ENCODE assay signal across 8 cellular contexts in genomic region chr4:36244257-36245084, GRCh38. TPM values are rescaled to one million over a fixed set of nuclear protein-coding genes. Genes with fewer than 3 reads are reported as not detected.
DNase-seq lines count a peak whose midpoint lies in the region; ATAC-seq and TF ChIP-seq lines count a peak whose summit lies in the region.

A gene with protein sequence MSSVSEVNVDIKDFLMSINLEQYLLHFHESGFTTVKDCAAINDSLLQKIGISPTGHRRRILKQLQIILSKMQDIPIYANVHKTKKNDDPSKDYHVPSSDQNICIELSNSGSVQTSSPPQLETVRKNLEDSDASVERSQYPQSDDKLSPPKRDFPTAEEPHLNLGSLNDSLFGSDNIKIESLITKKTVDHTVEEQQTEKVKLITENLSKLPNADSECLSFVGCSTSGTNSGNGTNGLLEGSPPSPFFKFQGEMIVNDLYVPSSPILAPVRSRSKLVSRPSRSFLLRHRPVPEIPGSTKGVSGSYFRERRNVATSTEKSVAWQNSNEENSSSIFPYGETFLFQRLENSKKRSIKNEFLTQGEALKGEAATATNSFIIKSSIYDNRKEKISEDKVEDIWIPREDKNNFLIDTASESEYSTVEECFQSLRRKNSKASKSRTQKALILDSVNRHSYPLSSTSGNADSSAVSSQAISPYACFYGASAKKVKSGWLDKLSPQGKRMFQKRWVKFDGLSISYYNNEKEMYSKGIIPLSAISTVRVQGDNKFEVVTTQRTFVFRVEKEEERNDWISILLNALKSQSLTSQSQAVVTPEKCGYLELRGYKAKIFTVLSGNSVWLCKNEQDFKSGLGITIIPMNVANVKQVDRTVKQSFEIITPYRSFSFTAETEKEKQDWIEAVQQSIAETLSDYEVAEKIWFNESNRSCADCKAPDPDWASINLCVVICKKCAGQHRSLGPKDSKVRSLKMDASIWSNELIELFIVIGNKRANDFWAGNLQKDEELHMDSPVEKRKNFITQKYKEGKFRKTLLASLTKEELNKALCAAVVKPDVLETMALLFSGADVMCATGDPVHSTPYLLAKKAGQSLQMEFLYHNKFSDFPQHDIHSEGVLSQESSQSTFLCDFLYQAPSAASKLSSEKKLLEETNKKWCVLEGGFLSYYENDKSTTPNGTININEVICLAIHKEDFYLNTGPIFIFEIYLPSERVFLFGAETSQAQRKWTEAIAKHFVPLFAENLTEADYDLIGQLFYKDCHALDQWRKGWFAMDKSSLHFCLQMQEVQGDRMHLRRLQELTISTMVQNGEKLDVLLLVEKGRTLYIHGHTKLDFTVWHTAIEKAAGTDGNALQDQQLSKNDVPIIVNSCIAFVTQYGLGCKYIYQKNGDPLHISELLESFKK (N-terminal part only) (minus strand): TSS chr4:36244514. CDS start chr4:36229486, 15,028 bp downstream.

- WGBS in neuronal stem cell (ENCODE audit: extremely low coverage in 2 of 2, insufficient read length in 2 of 2, insufficient replicate concordance in 1 of 2), 2 donors, result no CpG with 5 or more reads among the region's 81 CpGs

- no peak within 1 kb of the TSS for H3K4ac ChIP-seq in neuronal stem cell (ENCODE audit: low read length)

- H2AFZ ChIP-seq in ACC112 (ENCODE audit: low read length, unreplicated experiment) (peak within 1 kb of the TSS; percentile 60), neuronal stem cell (ENCODE audit: low read length) (peak within 1 kb of the TSS; percentile 98)

- H3K14ac ChIP-seq in neuronal stem cell (ENCODE audit: low read length), result no peak within 1 kb of the TSS

- TF ChIP-seq CTCF in fibroblast of the aortic adventitia (IDR thresholded peaks at IDR 0.05; ENCODE audit: insufficient read depth, low read length) (no peak), subcutaneous adipose tissue (IDR thresholded peaks at IDR 0.05; ENCODE audit: low read depth) (no peak)

- H3K27me3 ChIP-seq in ACC112 (ENCODE audit: insufficient read depth, low read length), result peaks cover 32% of the 10 kb centered on the region
- H3K27me3 ChIP-seq in NT2/D1 (ENCODE audit: insufficient read depth, insufficient read length), result peaks cover 29% of the 10 kb centered on the region
- H3K27me3 ChIP-seq in neuronal stem cell (ENCODE audit: control insufficient read depth in 3 of 3, insufficient read depth in 3 of 3, low read depth in 1 of 3, low read length in 3 of 3), result peaks cover 4 to 35% (median 4%) of the 10 kb centered on the region in 3 experiments

- H3K36me3 ChIP-seq in ACC112 (ENCODE audit: insufficient read depth, low read length) (no peaks in the 10 kb centered on the region), NT2/D1 (ENCODE audit: insufficient read depth, insufficient read length, low read length) (no peaks in the 10 kb centered on the region), neuronal stem cell (replicated peaks in 1 of 2; ENCODE audit: control insufficient read depth in 2 of 2, insufficient read depth in 2 of 2, low read length in 2 of 2) (no peaks in the 10 kb centered on the region)

- no peaks in the 10 kb centered on the region for H3K79me2 ChIP-seq in ACC112 (ENCODE audit: control insufficient read depth, insufficient read depth, low read length, unreplicated experiment)

- peak within 1 kb of the TSS; percentile 67 for H3K9ac ChIP-seq in NT2/D1 (ENCODE audit: insufficient read length, low read depth)
- H3K9ac ChIP-seq in neuronal stem cell (ENCODE audit: low read depth, low read length, poor library complexity), result no peak within 1 kb of the TSS

- H2AK5ac ChIP-seq in neuronal stem cell (ENCODE audit: low read depth, low read length), result no peak within 1 kb of the TSS

- H3K18ac ChIP-seq in neuronal stem cell (ENCODE audit: low read length), result peak within 1 kb of the TSS; percentile 90

- H3K27me3 Mint-ChIP-seq in activated T-cell treated with anti-CD3 and anti-CD28 coated beads, Interleukin-2, amount 50 U/mL, for 72 hours (ENCODE audit: low read depth), result no peaks in the 10 kb centered on the region

- peak within 1 kb of the TSS; percentile 100 for H3K27ac Mint-ChIP-seq in activated T-cell treated with anti-CD3 and anti-CD28 coated beads, Interleukin-2, amount 50 U/mL, for 72 hours

- peaks cover 52% of the 10 kb centered on the region for H3K4me1 Mint-ChIP-seq in activated T-cell treated with anti-CD3 and anti-CD28 coated beads, Interleukin-2, amount 50 U/mL, for 72 hours (ENCODE audit: low read depth)

- peak within 1 kb of the TSS; percentile 18 for H2BK15ac ChIP-seq in neuronal stem cell (ENCODE audit: low read length)

- no peaks in the 10 kb centered on the region for H3K79me1 ChIP-seq in neuronal stem cell (ENCODE audit: low read depth, low read length)

- H3K9me3 ChIP-seq in NT2/D1 (ENCODE audit: insufficient read depth, low read length), result no peaks in the 10 kb centered on the region
- no peaks in the 10 kb centered on the region for H3K9me3 ChIP-seq in neuronal stem cell (replicated peaks in 1 of 2; ENCODE audit: control insufficient read depth in 2 of 2, insufficient read depth in 1 of 2, low read depth in 1 of 2, low read length in 2 of 2)

- ATAC-seq in GM18867 (IDR thresholded peaks at IDR 0.05; ENCODE audit: unreplicated experiment) (peak; percentile 68), HG03103 (IDR thresholded peaks at IDR 0.05; ENCODE audit: low read depth, unreplicated experiment) (peak; percentile 49)
- ATAC-seq in activated T-cell treated with anti-CD3 and anti-CD28 coated beads, Interleukin-2, amount 50 U/mL, for 72 hours (replicated peaks in 1 of 2), result peak; percentile 89 to 90

- H3K4me3 ChIP-seq in ACC112 (ENCODE audit: low read depth, low read length), result peak within 1 kb of the TSS; percentile 75
- H3K4me3 ChIP-seq in NT2/D1 (ENCODE audit: insufficient read length, low read depth), result peak within 1 kb of the TSS; percentile 54
- H3K4me3 ChIP-seq in fibroblast of the aortic adventitia (ENCODE audit: low read depth, low read length), result peak within 1 kb of the TSS; percentile 17
- H3K4me3 ChIP-seq in neuronal stem cell (ENCODE audit: low read length in 2 of 2), result peak within 1 kb of the TSS; percentile 61 to 85

- H3K23ac ChIP-seq in neuronal stem cell (ENCODE audit: low read depth, low read length, poor library complexity), result peak within 1 kb of the TSS; percentile 65

- no peak within 1 kb of the TSS for H2BK120ac ChIP-seq in neuronal stem cell (ENCODE audit: low read depth, low read length)

- H3K9me3 Mint-ChIP-seq in activated T-cell treated with anti-CD3 and anti-CD28 coated beads, Interleukin-2, amount 50 U/mL, for 72 hours, result peaks cover 0 to under 1% of the 10 kb centered on the region in 2 donors

- H3K4me1 ChIP-seq in ACC112 (ENCODE audit: control insufficient read depth, insufficient read depth, low read length, unreplicated experiment), result no peaks in the 10 kb centered on the region
- H3K4me1 ChIP-seq in NT2/D1 (ENCODE audit: insufficient read depth, insufficient read length), result no peaks in the 10 kb centered on the region
- peaks cover 0 to 4% of the 10 kb centered on the region in 2 donors for H3K4me1 ChIP-seq in neuronal stem cell (ENCODE audit: control insufficient read depth in 2 of 2, insufficient read depth in 1 of 2, low read depth in 1 of 2, low read length in 2 of 2)

- H3K4me3 Mint-ChIP-seq in activated T-cell treated with anti-CD3 and anti-CD28 coated beads, Interleukin-2, amount 50 U/mL, for 72 hours, result peak within 1 kb of the TSS; percentile 93 to 100

- H3K27ac ChIP-seq in ACC112 (ENCODE audit: low read depth, low read length), result no peak within 1 kb of the TSS
- H3K27ac ChIP-seq in neuronal stem cell (replicated peaks; ENCODE audit: low read length), result no peak within 1 kb of the TSS

- no peak within 1 kb of the TSS for H4K91ac ChIP-seq in neuronal stem cell (ENCODE audit: low read depth, low read length, poor library complexity)

- no peak within 1 kb of the TSS for H4K8ac ChIP-seq in neuronal stem cell (ENCODE audit: low read depth, low read length)

- no peak within 1 kb of the TSS for H2BK5ac ChIP-seq in neuronal stem cell (ENCODE audit: low read length)

- H3K36me3 Mint-ChIP-seq in activated T-cell treated with anti-CD3 and anti-CD28 coated beads, Interleukin-2, amount 50 U/mL, for 72 hours (ENCODE audit: insufficient read depth in 2 of 2), result peaks cover 7 to 18% of the 10 kb centered on the region in 2 donors

- DNase-seq in NT2/D1 (ENCODE audit: low read depth, low spot score) (no peak), fibroblast of the aortic adventitia (ENCODE audit: low read depth) (no peak), neuronal stem cell (ENCODE audit: low spot score) (peak; percentile 35)
- DNase-seq in activated T-cell treated with anti-CD3 and anti-CD28 coated beads, Interleukin-2, amount 50 U/mL, for 72 hours, result peak; percentile 88 to 89

- peak within 1 kb of the TSS; percentile 84 for H3K4me2 ChIP-seq in neuronal stem cell (ENCODE audit: insufficient read depth, low read length, poor library complexity, severe bottlenecking)

- no peak within 1 kb of the TSS for H2BK12ac ChIP-seq in neuronal stem cell (ENCODE audit: low read length)

RNA-seq across cellular contexts. Expression of the gene that starts here (rescaled TPM):
- total RNA-seq in activated T-cell treated with anti-CD3 and anti-CD28 coated beads, Interleukin-2, amount 50 U/mL, for 72 hours, result 10 to 100 TPM; 70.8 to 96.5 TPM
- 0.63 and 1.5 TPM in 2 replicates for total RNA-seq in fibroblast of the aortic adventitia (ENCODE audit: low replicate concordance)
- polyA plus RNA-seq in neuronal stem cell (2013, experiment 1 of 2), result 0.40 TPM
- 0.39 TPM for polyA plus RNA-seq in neuronal stem cell (2013, experiment 2 of 2)
- 10 to 100 TPM; 23.6 to 60.8 (median 34.4) TPM for total RNA-seq in subcutaneous adipose tissue

Comparison
In these comparisons a context has a peak if more than half of its experiments do, and no peak if none do; other contexts are left out.
1. H3K4me3 ChIP-seq: peak in every context shown above with its lines; median percentile 75 in ACC112; 73 in neuronal stem cell; 54 in NT2/D1; 17 in fibroblast of the aortic adventitia.
2. DNase-seq: peak in activated T-cell treated with anti-CD3 and anti-CD28 coated beads, Interleukin-2, amount 50 U/mL, for 72 hours (2 of 2) and neuronal stem cell (single experiment); none in NT2/D1 (single experiment) and fibroblast of the aortic adventitia (single experiment).
3. Peak in every context shown above with its lines, with median percentiles within 50 percentile points of each other: ATAC-seq.